8 cellular contexts compared by ENCODE assay signal in the genomic region with DNA sequence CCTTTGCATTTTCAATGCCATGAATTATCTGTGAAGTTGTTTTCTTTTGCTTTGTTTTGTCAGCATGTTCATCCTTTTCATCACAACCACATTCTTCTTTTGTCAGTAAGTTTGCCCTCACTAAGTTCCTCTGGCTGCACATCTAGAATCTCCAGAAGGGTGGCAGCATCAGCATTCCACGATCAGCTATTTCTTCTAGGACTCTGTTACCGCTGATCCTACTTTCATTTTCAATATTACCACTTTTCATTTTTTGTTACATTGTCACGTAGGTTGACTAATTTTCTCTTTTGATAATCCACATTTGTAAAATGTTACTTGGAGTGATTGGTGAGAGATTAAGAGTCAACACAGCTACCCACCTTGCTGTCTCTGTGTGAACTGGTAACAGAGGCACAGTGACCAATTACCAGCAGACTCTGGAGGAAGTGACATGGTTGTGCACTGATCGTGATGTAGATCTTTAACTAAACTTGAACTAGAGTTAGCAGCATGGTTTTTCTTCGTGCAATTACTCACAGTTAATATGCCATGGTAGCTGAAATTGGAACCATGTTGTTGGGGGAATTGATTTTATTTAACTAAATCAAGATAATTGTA.
DNase-seq lines count a peak whose midpoint lies in the region; ATAC-seq and TF ChIP-seq lines count a peak whose summit lies in the region.

No MANE protein-coding gene starts in this region.

- BruUV-seq in PC-3 (replicated peaks; lab: Mats Ljungman, UMichigan), result no TSS peak

- no peak overlapping the region for H3K9ac ChIP-seq in PC-3 (ENCODE audit: low read length)

- H3K9me3 ChIP-seq in PC-3 (ENCODE audit: low read length), result no peaks in the 10 kb centered on the region

- TF ChIP-seq CTCF in PC-3 (conservative IDR thresholded peaks at IDR 0.05; ENCODE audit: low read depth, low read length), result no peak

- H3K79me2 ChIP-seq in PC-3 (ENCODE audit: low read length), result no peaks in the 10 kb centered on the region

- intact Hi-C loops in PC-3 (cut with micrococcal nuclease), result no loop called here
- intact Hi-C loops in head of caudate nucleus (cut with DNase I), result no loop called here

- no peaks in the 10 kb centered on the region for H3F3A ChIP-seq in PC-3 (ENCODE audit: low read length, unreplicated experiment)

- H3K4me3 Mint-ChIP-seq in activated T-cell treated with anti-CD3 and anti-CD28 coated beads, Interleukin-2, amount 50 U/mL, for 4 hours, result peak overlapping the region; percentile 61
- H3K4me3 Mint-ChIP-seq in naive B cell, result peak overlapping the region; percentile 59 to 86 (median 80)

- CTCF ChIA-PET in PC-3 (lab: Charles Lee), result interaction anchor here (0.6 kb wide), 2 partner anchors 207 to 1696 kb away, joined by 3 to 4 read pairs; no protein-coding TSS in a partner anchor

- H3K36me3 Mint-ChIP-seq in activated T-cell treated with anti-CD3 and anti-CD28 coated beads, Interleukin-2, amount 50 U/mL, for 4 hours (ENCODE audit: insufficient read depth), result no peaks in the 10 kb centered on the region
- H3K36me3 Mint-ChIP-seq in naive B cell, result no peaks in the 10 kb centered on the region

- H3K27me3 ChIP-seq in PC-3 (ENCODE audit: low read length), result 0 out of 2 replicates have a peak, but pooled peaks cover 2% of the 10 kb centered on the region

- H3K4me1 ChIP-seq in PC-3 (ENCODE audit: insufficient read depth, low read length), result no peaks in the 10 kb centered on the region

- H3K4me3 ChIP-seq in PC-3 (ENCODE audit: low read length), result peak overlapping the region; percentile 39

- H3K36me3 ChIP-seq in PC-3 (ENCODE audit: low read depth, low read length), result no peaks in the 10 kb centered on the region

- peaks cover 33% of the 10 kb centered on the region for H3K9me3 Mint-ChIP-seq in activated T-cell treated with anti-CD3 and anti-CD28 coated beads, Interleukin-2, amount 50 U/mL, for 4 hours
- peaks cover 0 to 11% (median 3%) of the 10 kb centered on the region in 7 donors for H3K9me3 Mint-ChIP-seq in naive B cell

- peak overlapping the region in 3 of 6 donors; percentile 54 to 67 (median 66) for H3K27ac Mint-ChIP-seq in naive B cell

- H2AFZ ChIP-seq in PC-3 (ENCODE audit: low read length), result 0 out of 2 replicates have a peak overlapping the region, but pooled peaks have one; percentile 11

- no peak for DNase-seq in activated T-cell treated with anti-CD3 and anti-CD28 coated beads, Interleukin-2, amount 50 U/mL, for 4 hours
- no peak for DNase-seq in activated T-cell treated with anti-CD3 and anti-CD28 coated beads, Interleukin-2, amount 50 U/mL, for 1 hour
- DNase-seq in PC-3 (no peak), naive B cell (no peak), HCEC 1CT (no peak), head of caudate nucleus (no peak)
- no peak for DNase-seq in activated CD4-positive, alpha-beta T cell treated with anti-CD3 and anti-CD28 coated beads, Interleukin-2, amount 50 U/mL, for 48 hours

- POLR2A ChIA-PET in PC-3 (lab: Charles Lee; ENCODE audit: unreplicated experiment), result no interaction called here

- H3K9me2 ChIP-seq in PC-3 (replicated peaks; ENCODE audit: low read length), result no peaks in the 10 kb centered on the region

- peak overlapping the region; percentile 69 for H3K4me2 ChIP-seq in PC-3 (ENCODE audit: low read length)

- H3K27ac ChIP-seq in PC-3 (ENCODE audit: low read length), result no peak overlapping the region

- H4K20me1 ChIP-seq in PC-3 (ENCODE audit: low read length), result 0 out of 2 replicates have a peak, but pooled peaks cover 3% of the 10 kb centered on the region

- no peaks in the 10 kb centered on the region for H3K27me3 Mint-ChIP-seq in activated T-cell treated with anti-CD3 and anti-CD28 coated beads, Interleukin-2, amount 50 U/mL, for 4 hours (ENCODE audit: low read depth)
- H3K27me3 Mint-ChIP-seq in naive B cell, result no peaks in the 10 kb centered on the region

- peaks cover 9% of the 10 kb centered on the region for H3K4me1 Mint-ChIP-seq in activated T-cell treated with anti-CD3 and anti-CD28 coated beads, Interleukin-2, amount 50 U/mL, for 4 hours (ENCODE audit: low read depth)
- H3K4me1 Mint-ChIP-seq in naive B cell, result peaks cover 4 to 12% (median 8%) of the 10 kb centered on the region in 3 donors

- peak; percentile 41 to 62 for ATAC-seq in activated T-cell treated with anti-CD3 and anti-CD28 coated beads, Interleukin-2, amount 50 U/mL, for 4 hours
- ATAC-seq in HG02973 (IDR thresholded peaks at IDR 0.05; ENCODE audit: unreplicated experiment) (peak; percentile 68), PC-3 (no peak), naive B cell (ENCODE audit: low read depth in 2 of 2) (peak in 1 of 2 donors; percentile 52)
